17 cellular contexts compared by ENCODE assay signal in genomic region chr9:8436791-8437190, GRCh38.
DNase-seq lines count a peak whose midpoint lies in the region; ATAC-seq and TF ChIP-seq lines count a peak whose summit lies in the region.
"Had no signal": no experiment of that assay in that cellular context is flagged by ENCODE, and none has a peak within 500 bp of the region (broad histone marks: within the 10 kb centered on the region; RNA-seq: fewer than 3 reads in every experiment).

No MANE protein-coding gene starts in this region.

- H3K4me3 Mint-ChIP-seq in activated CD4-positive, alpha-beta T cell treated with anti-CD3 and anti-CD28 coated beads, Interleukin-2, amount 10 ng/mL, durations not matched to agents 24 days and 14 days: no peak overlapping the region
- peak overlapping the region; percentile 47 for H3K4me3 Mint-ChIP-seq in natural killer cell treated with Interleukin-12 subunit alpha and Interleukin-12 subunit beta and Interleukin-15 and Interleukin-18, amount 100 ng/mL, for 72 hours
- no peak overlapping the region for H3K4me3 Mint-ChIP-seq in natural killer cell
- H3K4me3 Mint-ChIP-seq in stimulated activated naive CD8-positive, alpha-beta T cell treated with anti-CD3 and anti-CD28 coated beads, Interleukin-15, amount 100 ng/mL, for 72 hours: peak overlapping the region in 1 of 2 donors; percentile 31

- no peaks in the 10 kb centered on the region for H3K36me3 ChIP-seq in neural cell (ENCODE audit: insufficient read depth, low read length)

- no peaks in the 10 kb centered on the region for H3K27me3 ChIP-seq in neural cell (ENCODE audit: insufficient read depth, low read depth, low read length)

- H3K4me2 ChIP-seq in neural cell (ENCODE audit: low read length): peak overlapping the region; percentile 31
- H3K4me2 ChIP-seq: KMS-11 had no signal

- H3K9me3 Mint-ChIP-seq in activated CD4-positive, alpha-beta T cell treated with anti-CD3 and anti-CD28 coated beads, Interleukin-2, amount 10 ng/mL, durations not matched to agents 24 days and 14 days: no peaks in the 10 kb centered on the region
- peaks cover 4% of the 10 kb centered on the region for H3K9me3 Mint-ChIP-seq in natural killer cell treated with Interleukin-12 subunit alpha and Interleukin-12 subunit beta and Interleukin-15 and Interleukin-18, amount 100 ng/mL, for 72 hours
- no peaks in the 10 kb centered on the region for H3K9me3 Mint-ChIP-seq in natural killer cell
- peaks cover 0 to 5% of the 10 kb centered on the region in 2 donors for H3K9me3 Mint-ChIP-seq in stimulated activated naive CD8-positive, alpha-beta T cell treated with anti-CD3 and anti-CD28 coated beads, Interleukin-15, amount 100 ng/mL, for 72 hours

- TF ChIP-seq CTCF in natural killer cell (IDR thresholded peaks at IDR 0.05): no peak
- TF ChIP-seq CTCF in neural cell (IDR thresholded peaks at IDR 0.05; ENCODE audit: poor library complexity, severe bottlenecking): no peak

- no peaks in the 10 kb centered on the region for H3K27me3 Mint-ChIP-seq in activated CD4-positive, alpha-beta T cell treated with anti-CD3 and anti-CD28 coated beads, Interleukin-2, amount 10 ng/mL, durations not matched to agents 24 days and 14 days
- H3K27me3 Mint-ChIP-seq in natural killer cell treated with Interleukin-12 subunit alpha and Interleukin-12 subunit beta and Interleukin-15 and Interleukin-18, amount 100 ng/mL, for 72 hours: peaks cover 0 to 2% of the 10 kb centered on the region in 2 donors
- no peaks in the 10 kb centered on the region for H3K27me3 Mint-ChIP-seq in natural killer cell (ENCODE audit: low read depth in 2 of 2)
- H3K27me3 Mint-ChIP-seq in stimulated activated naive CD8-positive, alpha-beta T cell treated with anti-CD3 and anti-CD28 coated beads, Interleukin-15, amount 100 ng/mL, for 72 hours: no peaks in the 10 kb centered on the region

- TF ChIP-seq EP300 in neural cell (conservative IDR thresholded peaks at IDR 0.05; ENCODE audit: poor library complexity, severe bottlenecking): no peak

- H3K27ac ChIP-seq in neural cell (ENCODE audit: low read length): peak overlapping the region; percentile 79
- H3K27ac ChIP-seq: C4-2B, KMS-11 had no signal

- H2AFZ ChIP-seq in neural cell (ENCODE audit: low read depth, low read length): no peak overlapping the region

- H3F3A ChIP-seq in neural cell (ENCODE audit: insufficient read depth, low read length, poor library complexity, severe bottlenecking): peaks cover 6% of the 10 kb centered on the region

- TF ChIP-seq RAD21 in neural cell (conservative IDR thresholded peaks at IDR 0.05): no peak

- intact Hi-C loops in activated CD4-positive, alpha-beta T cell treated with anti-CD3 and anti-CD28 coated beads, Interleukin-2, amount 10 ng/mL, durations not matched to agents 24 days and 14 days (cut with micrococcal nuclease): loop anchor here (1.0 kb wide), 1 partner anchor 8 kb away; no protein-coding TSS in a partner anchor
- intact Hi-C loops in natural killer cell (cut with micrococcal nuclease) (no loop called here), left colon (cut with DNase I, micrococcal nuclease) (no loop called here)

- H3K4me1 Mint-ChIP-seq in activated CD4-positive, alpha-beta T cell treated with anti-CD3 and anti-CD28 coated beads, Interleukin-2, amount 10 ng/mL, durations not matched to agents 24 days and 14 days: no peaks in the 10 kb centered on the region
- peaks cover 12 to 21% of the 10 kb centered on the region in 2 donors for H3K4me1 Mint-ChIP-seq in natural killer cell treated with Interleukin-12 subunit alpha and Interleukin-12 subunit beta and Interleukin-15 and Interleukin-18, amount 100 ng/mL, for 72 hours (ENCODE audit: low read depth in 2 of 2)
- peaks cover 11 to 14% of the 10 kb centered on the region in 2 donors for H3K4me1 Mint-ChIP-seq in natural killer cell
- H3K4me1 Mint-ChIP-seq in stimulated activated naive CD8-positive, alpha-beta T cell treated with anti-CD3 and anti-CD28 coated beads, Interleukin-15, amount 100 ng/mL, for 72 hours: peaks cover 23% of the 10 kb centered on the region

- peak overlapping the region; percentile 48 for H3K4me3 ChIP-seq in neural cell (ENCODE audit: low read length)

- peak; percentile 77 to 78 for ATAC-seq in natural killer cell treated with Interleukin-12 subunit alpha and Interleukin-12 subunit beta and Interleukin-15 and Interleukin-18, amount 100 ng/mL, for 72 hours
- no peak for ATAC-seq in natural killer cell
- ATAC-seq in stimulated activated naive CD8-positive, alpha-beta T cell treated with anti-CD3 and anti-CD28 coated beads, Interleukin-15, amount 100 ng/mL, for 72 hours: peak; percentile 43
- ATAC-seq in left colon: no peak
- ATAC-seq in GM21723 (IDR thresholded peaks at IDR 0.05; ENCODE audit: unreplicated experiment): no peak

- DNase-seq in activated CD4-positive, alpha-beta T cell treated with anti-CD3 and anti-CD28 coated beads, Interleukin-2, amount 10 ng/mL, durations not matched to agents 24 days and 14 days: no peak
- no peak for DNase-seq in activated CD4-positive, alpha-beta T cell treated with anti-CD3 and anti-CD28 coated beads for 4 hours
- DNase-seq in natural killer cell treated with Interleukin-12 subunit alpha and Interleukin-12 subunit beta and Interleukin-15 and Interleukin-18, amount 100 ng/mL, for 72 hours (ENCODE audit: low spot score): no peak
- DNase-seq in natural killer cell (no peak), left colon (no peak)
- no peak for DNase-seq in stimulated activated naive CD8-positive, alpha-beta T cell treated with anti-CD3 and anti-CD28 coated beads, Interleukin-15, amount 100 ng/mL, for 72 hours
- DNase-seq: GDM1, IMR-90, NCI-H1092 treated with DMSO at 0.1 percent for 48 hours, NCI-H2029 treated with DMSO at 0.1 percent for 48 hours, NCI-H226, NCI-H510A treated with DMSO at 0.1 percent for 48 hours, NCI-H748 treated with DMSO at 0.1 percent for 48 hours had no signal

- H3K9ac ChIP-seq in neural cell (ENCODE audit: low read length): no peak overlapping the region
- H3K9ac ChIP-seq: KMS-11 had no signal

- no peaks in the 10 kb centered on the region for H3K79me2 ChIP-seq in neural cell (replicated peaks; ENCODE audit: insufficient read depth, low read length)

- no peaks in the 10 kb centered on the region for H3K36me3 Mint-ChIP-seq in activated CD4-positive, alpha-beta T cell treated with anti-CD3 and anti-CD28 coated beads, Interleukin-2, amount 10 ng/mL, durations not matched to agents 24 days and 14 days (ENCODE audit: low read depth)
- no peaks in the 10 kb centered on the region for H3K36me3 Mint-ChIP-seq in natural killer cell treated with Interleukin-12 subunit alpha and Interleukin-12 subunit beta and Interleukin-15 and Interleukin-18, amount 100 ng/mL, for 72 hours
- no peaks in the 10 kb centered on the region for H3K36me3 Mint-ChIP-seq in natural killer cell

- peak overlapping the region; percentile 68 for H3K27ac Mint-ChIP-seq in activated CD4-positive, alpha-beta T cell treated with anti-CD3 and anti-CD28 coated beads, Interleukin-2, amount 10 ng/mL, durations not matched to agents 24 days and 14 days
- peak overlapping the region; percentile 50 to 75 for H3K27ac Mint-ChIP-seq in natural killer cell treated with Interleukin-12 subunit alpha and Interleukin-12 subunit beta and Interleukin-15 and Interleukin-18, amount 100 ng/mL, for 72 hours
- no peak overlapping the region for H3K27ac Mint-ChIP-seq in natural killer cell
- no peak overlapping the region for H3K27ac Mint-ChIP-seq in stimulated activated naive CD8-positive, alpha-beta T cell treated with anti-CD3 and anti-CD28 coated beads, Interleukin-15, amount 100 ng/mL, for 72 hours

- H4K20me1 ChIP-seq in neural cell (ENCODE audit: insufficient read depth): no peaks in the 10 kb centered on the region

- H3K9me2 ChIP-seq in neural cell (ENCODE audit: insufficient read depth, low read length): no peaks in the 10 kb centered on the region

- no peaks in the 10 kb centered on the region for H3K9me3 ChIP-seq in neural cell (ENCODE audit: low read length)

TF ChIP-seq in neural cell, 6 proteins besides CTCF, POLR2A, EP300 and RAD21:
- no peak for TF ChIP-seq TAF1 (IDR thresholded peaks at IDR 0.05; ENCODE audit: low read depth)
- TF ChIP-seq, protein P1, sequence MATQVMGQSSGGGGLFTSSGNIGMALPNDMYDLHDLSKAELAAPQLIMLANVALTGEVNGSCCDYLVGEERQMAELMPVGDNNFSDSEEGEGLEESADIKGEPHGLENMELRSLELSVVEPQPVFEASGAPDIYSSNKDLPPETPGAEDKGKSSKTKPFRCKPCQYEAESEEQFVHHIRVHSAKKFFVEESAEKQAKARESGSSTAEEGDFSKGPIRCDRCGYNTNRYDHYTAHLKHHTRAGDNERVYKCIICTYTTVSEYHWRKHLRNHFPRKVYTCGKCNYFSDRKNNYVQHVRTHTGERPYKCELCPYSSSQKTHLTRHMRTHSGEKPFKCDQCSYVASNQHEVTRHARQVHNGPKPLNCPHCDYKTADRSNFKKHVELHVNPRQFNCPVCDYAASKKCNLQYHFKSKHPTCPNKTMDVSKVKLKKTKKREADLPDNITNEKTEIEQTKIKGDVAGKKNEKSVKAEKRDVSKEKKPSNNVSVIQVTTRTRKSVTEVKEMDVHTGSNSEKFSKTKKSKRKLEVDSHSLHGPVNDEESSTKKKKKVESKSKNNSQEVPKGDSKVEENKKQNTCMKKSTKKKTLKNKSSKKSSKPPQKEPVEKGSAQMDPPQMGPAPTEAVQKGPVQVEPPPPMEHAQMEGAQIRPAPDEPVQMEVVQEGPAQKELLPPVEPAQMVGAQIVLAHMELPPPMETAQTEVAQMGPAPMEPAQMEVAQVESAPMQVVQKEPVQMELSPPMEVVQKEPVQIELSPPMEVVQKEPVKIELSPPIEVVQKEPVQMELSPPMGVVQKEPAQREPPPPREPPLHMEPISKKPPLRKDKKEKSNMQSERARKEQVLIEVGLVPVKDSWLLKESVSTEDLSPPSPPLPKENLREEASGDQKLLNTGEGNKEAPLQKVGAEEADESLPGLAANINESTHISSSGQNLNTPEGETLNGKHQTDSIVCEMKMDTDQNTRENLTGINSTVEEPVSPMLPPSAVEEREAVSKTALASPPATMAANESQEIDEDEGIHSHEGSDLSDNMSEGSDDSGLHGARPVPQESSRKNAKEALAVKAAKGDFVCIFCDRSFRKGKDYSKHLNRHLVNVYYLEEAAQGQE (IDR thresholded peaks at IDR 0.05; ENCODE audit: borderline replicate concordance): peak; percentile 16

Comparison
In these comparisons a context has a peak if more than half of its experiments do, and no peak if none do; other contexts are left out.
1. H3K27ac Mint-ChIP-seq: peak in activated CD4-positive, alpha-beta T cell treated with anti-CD3 and anti-CD28 coated beads, Interleukin-2, amount 10 ng/mL, durations not matched to agents 24 days and 14 days (single experiment) and natural killer cell treated with Interleukin-12 subunit alpha and Interleukin-12 subunit beta and Interleukin-15 and Interleukin-18, amount 100 ng/mL, for 72 hours (2 of 2); none in natural killer cell (0 of 2) and stimulated activated naive CD8-positive, alpha-beta T cell treated with anti-CD3 and anti-CD28 coated beads, Interleukin-15, amount 100 ng/mL, for 72 hours (0 of 2).
2. ATAC-seq: peak in natural killer cell treated with Interleukin-12 subunit alpha and Interleukin-12 subunit beta and Interleukin-15 and Interleukin-18, amount 100 ng/mL, for 72 hours (2 of 2) and stimulated activated naive CD8-positive, alpha-beta T cell treated with anti-CD3 and anti-CD28 coated beads, Interleukin-15, amount 100 ng/mL, for 72 hours (single experiment); none in natural killer cell (0 of 3), left colon (single experiment) and GM21723 (single experiment).